In genomic region chr11:16226245-16226644, GRCh38 we compare ENCODE assay signal across 9 cellular contexts.
DNase-seq lines count a peak whose midpoint lies in the region; ATAC-seq, FAIRE-seq and TF ChIP-seq lines count a peak whose summit lies in the region.
"Had no signal": no experiment of that assay in that cellular context is flagged by ENCODE, and none has a peak within 500 bp of the region (broad histone marks: within the 10 kb centered on the region; RNA-seq: fewer than 3 reads in every experiment).

No MANE protein-coding gene starts in this region.

- intact Hi-C loops in heart left ventricle (cut with DNase I), result loop anchor here in 1 of 10 donors (5.0 kb wide), 1 partner anchor 376 kb away; no protein-coding TSS in a partner anchor

- H3K9me3 ChIP-seq in heart left ventricle, result no peaks in the 10 kb centered on the region
- no peaks in the 10 kb centered on the region for H3K9me3 ChIP-seq in effector memory CD4-positive, alpha-beta T cell (ENCODE audit: control insufficient read depth, low read length)

- TF ChIP-seq CTCF in heart left ventricle (IDR thresholded peaks at IDR 0.05) (no peak), GM13977 (IDR thresholded peaks at IDR 0.05; ENCODE audit: extremely low read depth, insufficient read depth, missing control alignments) (no peak)

- no peaks in the 10 kb centered on the region for H3K36me3 ChIP-seq in heart left ventricle
- H3K36me3 ChIP-seq in effector memory CD4-positive, alpha-beta T cell (ENCODE audit: control insufficient read depth, insufficient read depth, low read length), result no peaks in the 10 kb centered on the region

- in situ Hi-C loops in GM13977 (cut with MboI; ENCODE audit: low pct_unique_long_range_greater_than_20kb, low sequenced_read_pairs, unreplicated experiment), result no loop called here

- TF ChIP-seq POLR2A in heart left ventricle (IDR thresholded peaks at IDR 0.05), result no peak

- FAIRE-seq in urothelium cell line (lab: Jason Lieb, UNC), result no peak

- H3K27me3 ChIP-seq in heart left ventricle, result no peaks in the 10 kb centered on the region
- no peaks in the 10 kb centered on the region for H3K27me3 ChIP-seq in effector memory CD4-positive, alpha-beta T cell (replicated peaks; ENCODE audit: control insufficient read depth, insufficient read depth, low read length, poor library complexity, severe bottlenecking)

- ATAC-seq in heart left ventricle, result peak; percentile 80 to 98 (median 85)

- peaks cover 0 to 16% (median 2%) of the 10 kb centered on the region in 12 donors for H3K4me1 ChIP-seq in heart left ventricle
- no peaks in the 10 kb centered on the region for H3K4me1 ChIP-seq in effector memory CD4-positive, alpha-beta T cell (ENCODE audit: control insufficient read depth, insufficient read depth, low read length, poor library complexity, severe bottlenecking)

- DNase-seq in NCI-H82 (lab: John Stamatoyannopoulos, UW) (peak; percentile 2), NCI-H82 treated with DMSO at 0.1 percent for 48 hours (lab: John Stamatoyannopoulos, UW; ENCODE audit: unreplicated experiment) (no peak), SHP77 (lab: John Stamatoyannopoulos, UW) (peak; percentile 51 to 76), heart left ventricle (peak in 4 of 5 donors; percentile 46 to 79 (median 59)), urothelium cell line (ENCODE audit: low spot score) (peak; percentile 7), GM13977 (ENCODE audit: low spot score) (no peak), NCI-H446 treated with DMSO at 0.1 percent for 48 hours (lab: John Stamatoyannopoulos, UW) (no peak)
- no peak for DNase-seq in effector memory CD4-positive, alpha-beta T cell
- DNase-seq: activated naive CD8-positive, alpha-beta T cell treated with anti-CD3 and anti-CD28 coated beads for 36 hours had no signal

- no peak overlapping the region for H3K4me3 ChIP-seq in heart left ventricle
- no peak overlapping the region for H3K4me3 ChIP-seq in effector memory CD4-positive, alpha-beta T cell (ENCODE audit: insufficient read depth, low read depth, low read length, poor library complexity, severe bottlenecking)

- 40 to 69% (median 64%) methylated on average over 3 of the region's 3 CpGs for WGBS in heart left ventricle, 4 donors

- peak overlapping the region in 1 of 12 donors; percentile 31 for H3K27ac ChIP-seq in heart left ventricle
- H3K27ac ChIP-seq in effector memory CD4-positive, alpha-beta T cell (ENCODE audit: insufficient read depth, low read length, poor library complexity, severe bottlenecking), result no peak overlapping the region

Comparison
In these comparisons a context has a peak if more than half of its experiments do, and no peak if none do; other contexts are left out.
1. DNase-seq: peak in NCI-H82 (single experiment), SHP77 (2 of 2), heart left ventricle (4 of 5) and urothelium cell line (single experiment); none in NCI-H82 treated with DMSO at 0.1 percent for 48 hours (single experiment), GM13977 (single experiment), effector memory CD4-positive, alpha-beta T cell (0 of 3) and NCI-H446 treated with DMSO at 0.1 percent for 48 hours (single experiment).